Comparison of ENCODE assay signal across 27 cellular contexts in the genomic region with DNA sequence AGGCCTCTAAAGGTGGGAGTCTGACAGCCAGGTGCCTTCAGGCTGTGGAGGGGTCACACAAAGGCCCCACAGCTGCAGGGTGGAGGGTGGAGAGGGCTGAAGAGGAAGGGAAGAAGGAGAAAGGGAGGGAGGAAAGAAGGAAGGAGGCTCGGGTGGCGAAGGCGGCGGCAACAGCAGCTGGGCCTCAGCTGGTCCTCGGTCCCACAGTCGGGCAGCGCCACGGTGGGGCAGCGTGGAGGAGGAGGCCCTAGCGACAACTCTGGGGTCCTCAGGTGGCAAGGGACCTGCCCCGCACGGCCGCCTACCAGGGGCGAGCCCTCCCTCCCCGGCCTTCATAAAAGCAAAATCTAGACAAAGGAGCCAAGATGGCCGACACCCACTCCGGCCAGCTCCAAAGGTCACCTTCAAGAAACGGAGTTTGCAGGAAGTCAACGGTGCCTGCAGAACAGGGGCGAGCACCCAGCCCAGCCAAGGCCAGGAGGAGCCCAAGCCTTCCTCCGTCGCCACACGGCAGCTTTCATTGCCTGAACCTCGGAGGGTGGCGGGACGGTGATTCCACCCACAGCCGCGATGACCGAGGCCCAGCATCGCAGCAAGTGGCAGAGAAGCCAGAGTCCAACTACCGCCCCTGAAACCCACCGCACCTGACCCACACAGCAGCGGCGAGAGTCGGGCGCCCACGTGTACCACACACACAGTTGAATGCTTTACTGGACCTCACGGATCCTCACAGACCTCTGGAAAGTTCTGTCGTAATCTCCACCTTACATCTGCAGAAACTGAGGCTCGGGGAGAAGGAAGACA.
DNase-seq lines count a peak whose midpoint lies in the region; ATAC-seq lines count a peak whose summit lies in the region.
"Had no signal": no experiment of that assay in that cellular context is flagged by ENCODE, and none has a peak within 500 bp of the region (broad histone marks: within the 10 kb centered on the region; RNA-seq: fewer than 3 reads in every experiment).

No MANE protein-coding gene starts in this region.

- no peak overlapping the region for H3K23ac ChIP-seq in mesenchymal stem cell (ENCODE audit: low read length in 2 of 2)

- H3K36me3 Mint-ChIP-seq in dendritic cell treated with granulocyte-macrophage colony-stimulating factor and Interleukin-4, amounts not matched to agents 40 ng/mL and 50 ng/mL, for 4 days (ENCODE audit: low read depth), result peaks cover 47% of the 10 kb centered on the region
- H3K36me3 Mint-ChIP-seq in stimulated activated naive B cell treated with anti-CD40 and anti-IgM and Interleukin-4, amounts not matched to agents 10 μg/mL and 1 μg/mL and 100 μg/mL, for 72 hours, result peaks cover 38 to 46% of the 10 kb centered on the region in 2 donors
- H3K36me3 Mint-ChIP-seq in activated T-cell treated with anti-CD3 and anti-CD28 coated beads, Interleukin-2, amount 50 U/mL, for 4 hours (ENCODE audit: insufficient read depth), result no peaks in the 10 kb centered on the region
- H3K36me3 Mint-ChIP-seq in activated naive CD8-positive, alpha-beta T cell treated with anti-CD3 and anti-CD28 coated beads, Interleukin-2, amount 50 U/mL, for 24 hours (ENCODE audit: low read depth), result no peaks in the 10 kb centered on the region
- H3K36me3 Mint-ChIP-seq: activated naive CD4-positive, alpha-beta T cell treated with anti-CD3 and anti-CD28 coated beads, Interleukin-2, amount 50 U/mL, for 72 hours; naive thymus-derived CD8-positive, alpha-beta T cell had no signal

- no peak overlapping the region for H2BK15ac ChIP-seq in mesenchymal stem cell (ENCODE audit: low read depth, poor library complexity, severe bottlenecking)

- H3K9me3 ChIP-seq in HUES6 (ENCODE audit: control insufficient read depth, insufficient read depth, low read depth, low read length) (peaks cover 3% of the 10 kb centered on the region; the same call in 1 of the 2 replicates), mesenchymal stem cell (ENCODE audit: control insufficient read depth, low read length) (no peaks in the 10 kb centered on the region)
- H3K9me3 ChIP-seq: BE2C, pancreas, Peyer's patch, thoracic aorta, uterus had no signal

- no peaks in the 10 kb centered on the region for H3K4me1 Mint-ChIP-seq in dendritic cell treated with granulocyte-macrophage colony-stimulating factor and Interleukin-4, amounts not matched to agents 40 ng/mL and 50 ng/mL, for 4 days (ENCODE audit: low read depth)
- peaks cover 34 to 55% of the 10 kb centered on the region in 2 donors for H3K4me1 Mint-ChIP-seq in stimulated activated naive B cell treated with anti-CD40 and anti-IgM and Interleukin-4, amounts not matched to agents 10 μg/mL and 1 μg/mL and 100 μg/mL, for 72 hours
- no peaks in the 10 kb centered on the region for H3K4me1 Mint-ChIP-seq in activated T-cell treated with anti-CD3 and anti-CD28 coated beads, Interleukin-2, amount 50 U/mL, for 4 hours (ENCODE audit: low read depth)
- no peaks in the 10 kb centered on the region for H3K4me1 Mint-ChIP-seq in activated naive CD8-positive, alpha-beta T cell treated with anti-CD3 and anti-CD28 coated beads, Interleukin-2, amount 50 U/mL, for 24 hours
- H3K4me1 Mint-ChIP-seq: naive thymus-derived CD8-positive, alpha-beta T cell; stimulated activated naive CD8-positive, alpha-beta T cell treated with anti-CD3 and anti-CD28 coated beads, Interleukin-15, amount 100 ng/mL, for 72 hours had no signal

- H3K18ac ChIP-seq in mesenchymal stem cell (ENCODE audit: low read depth in 1 of 2, low read length in 2 of 2), result no peak overlapping the region

- H3K4me3 ChIP-seq in HUES6 (ENCODE audit: low read depth, low read length) (no peak overlapping the region), mesenchymal stem cell (ENCODE audit: insufficient read depth in 1 of 2, low read depth in 1 of 2, low read length in 2 of 2) (no peak overlapping the region)
- H3K4me3 ChIP-seq: pancreas, Peyer's patch, thoracic aorta, uterus had no signal

- no peak overlapping the region for H3K14ac ChIP-seq in mesenchymal stem cell (ENCODE audit: low read length in 2 of 2)

- no peaks in the 10 kb centered on the region for H3K27me3 Mint-ChIP-seq in dendritic cell treated with granulocyte-macrophage colony-stimulating factor and Interleukin-4, amounts not matched to agents 40 ng/mL and 50 ng/mL, for 4 days
- H3K27me3 Mint-ChIP-seq in stimulated activated naive B cell treated with anti-CD40 and anti-IgM and Interleukin-4, amounts not matched to agents 10 μg/mL and 1 μg/mL and 100 μg/mL, for 72 hours, result no peaks in the 10 kb centered on the region
- H3K27me3 Mint-ChIP-seq in activated T-cell treated with anti-CD3 and anti-CD28 coated beads, Interleukin-2, amount 50 U/mL, for 4 hours (ENCODE audit: low read depth), result no peaks in the 10 kb centered on the region
- no peaks in the 10 kb centered on the region for H3K27me3 Mint-ChIP-seq in activated naive CD8-positive, alpha-beta T cell treated with anti-CD3 and anti-CD28 coated beads, Interleukin-2, amount 50 U/mL, for 24 hours
- H3K27me3 Mint-ChIP-seq: naive thymus-derived CD8-positive, alpha-beta T cell; stimulated activated naive CD8-positive, alpha-beta T cell treated with anti-CD3 and anti-CD28 coated beads, Interleukin-15, amount 100 ng/mL, for 72 hours had no signal

- H4K8ac ChIP-seq in mesenchymal stem cell (ENCODE audit: low read length), result no peak overlapping the region

- no peak overlapping the region for H2AFZ ChIP-seq in mesenchymal stem cell (ENCODE audit: low read depth, low read length)

- no peak overlapping the region for H2BK120ac ChIP-seq in mesenchymal stem cell (ENCODE audit: low read depth, low read length)

- ATAC-seq in stimulated activated naive B cell treated with anti-CD40 and anti-IgM and Interleukin-4, amounts not matched to agents 10 μg/mL and 1 μg/mL and 100 μg/mL, for 72 hours (replicated peaks), result no peak
- ATAC-seq in activated T-cell treated with anti-CD3 and anti-CD28 coated beads, Interleukin-2, amount 50 U/mL, for 4 hours, result no peak
- ATAC-seq in activated naive CD8-positive, alpha-beta T cell treated with anti-CD3 and anti-CD28 coated beads, Interleukin-2, amount 50 U/mL, for 24 hours, result no peak
- ATAC-seq: activated naive CD4-positive, alpha-beta T cell treated with anti-CD3 and anti-CD28 coated beads, Interleukin-2, amount 50 U/mL, for 72 hours; HCT116; naive thymus-derived CD8-positive, alpha-beta T cell; stimulated activated naive CD8-positive, alpha-beta T cell treated with anti-CD3 and anti-CD28 coated beads, Interleukin-15, amount 100 ng/mL, for 72 hours had no signal

- H3K27ac ChIP-seq in HUES6 (ENCODE audit: low read depth, low read length) (0 out of 2 replicates have a peak overlapping the region, but pooled peaks have one; percentile 14), mesenchymal stem cell (ENCODE audit: low read length, poor library complexity, severe bottlenecking) (no peak overlapping the region)
- H3K27ac ChIP-seq: epithelial cell of prostate, thoracic aorta, uterus had no signal

- intact Hi-C loops in dendritic cell treated with granulocyte-macrophage colony-stimulating factor and Interleukin-4, amounts not matched to agents 40 ng/mL and 50 ng/mL, for 4 days (cut with micrococcal nuclease), result no loop called here

- H3K36me3 ChIP-seq in HUES6 (ENCODE audit: control insufficient read depth, insufficient read depth, low read length), result peaks cover 6% of the 10 kb centered on the region; the same call in 1 of the 2 replicates
- peaks cover 0 to 47% of the 10 kb centered on the region in 2 experiments for H3K36me3 ChIP-seq in mesenchymal stem cell (ENCODE audit: control insufficient read depth in 1 of 2, insufficient read depth in 2 of 2, low read depth in 1 of 2, low read length in 2 of 2)
- H3K36me3 ChIP-seq: pancreas, Peyer's patch, thoracic aorta, uterus had no signal

- peak overlapping the region; percentile 24 for H3K27ac Mint-ChIP-seq in dendritic cell treated with granulocyte-macrophage colony-stimulating factor and Interleukin-4, amounts not matched to agents 40 ng/mL and 50 ng/mL, for 4 days
- peak overlapping the region; percentile 54 for H3K27ac Mint-ChIP-seq in stimulated activated naive B cell treated with anti-CD40 and anti-IgM and Interleukin-4, amounts not matched to agents 10 μg/mL and 1 μg/mL and 100 μg/mL, for 72 hours
- no peak overlapping the region for H3K27ac Mint-ChIP-seq in activated naive CD8-positive, alpha-beta T cell treated with anti-CD3 and anti-CD28 coated beads, Interleukin-2, amount 50 U/mL, for 24 hours
- H3K27ac Mint-ChIP-seq: naive thymus-derived CD8-positive, alpha-beta T cell had no signal

- peak overlapping the region; percentile 4 for H4K91ac ChIP-seq in mesenchymal stem cell (ENCODE audit: low read length)

- no peak overlapping the region for H2BK12ac ChIP-seq in mesenchymal stem cell (ENCODE audit: low read length in 2 of 2)

- H2BK5ac ChIP-seq in mesenchymal stem cell (ENCODE audit: low read depth, low read length, poor library complexity, severe bottlenecking), result no peak overlapping the region

- 97% methylated on average over 40 of the region's 40 CpGs for WGBS in mesenchymal stem cell

- no peaks in the 10 kb centered on the region for H3K27me3 ChIP-seq in HUES6 (ENCODE audit: control insufficient read depth, insufficient read depth, low read length)
- no peaks in the 10 kb centered on the region for H3K27me3 ChIP-seq in mesenchymal stem cell (ENCODE audit: control insufficient read depth in 1 of 2, insufficient read depth in 1 of 2, low read length in 2 of 2)
- H3K27me3 ChIP-seq: BE2C, pancreas, Peyer's patch, uterus had no signal

- DNase-seq in mesenchymal stem cell (no peak), mucosa of gallbladder (ENCODE audit: low spot score) (no peak)
- DNase-seq in stimulated activated naive B cell treated with anti-CD40 and anti-IgM and Interleukin-4, amounts not matched to agents 10 μg/mL and 1 μg/mL and 100 μg/mL, for 72 hours, result no peak
- DNase-seq in activated T-cell treated with anti-CD3 and anti-CD28 coated beads, Interleukin-2, amount 50 U/mL, for 4 hours, result no peak
- DNase-seq in activated naive CD8-positive, alpha-beta T cell treated with anti-CD3 and anti-CD28 coated beads, Interleukin-2, amount 50 U/mL, for 24 hours, result no peak
- DNase-seq: activated CD4-positive, alpha-beta T cell treated with anti-CD3 and anti-CD28 coated beads for 48 hours; BE2C; effector CD4-positive, alpha-beta T cell; MV-4-11; naive thymus-derived CD8-positive, alpha-beta T cell; NCI-H146; NCI-H2107; NCI-H446; NCI-H82; SIG-M5; stimulated activated CD4-positive, alpha-beta T cell treated with anti-CD3 and anti-CD28 coated beads, Interleukin-1b, Interleukin-23, amount 100 ng/mL, for 48 hours; stimulated activated naive CD8-positive, alpha-beta T cell treated with anti-CD3 and anti-CD28 coated beads, Interleukin-15, amount 100 ng/mL, for 72 hours; T-helper 9 cell; uterus had no signal

- H3K4me3 Mint-ChIP-seq in dendritic cell treated with granulocyte-macrophage colony-stimulating factor and Interleukin-4, amounts not matched to agents 40 ng/mL and 50 ng/mL, for 4 days, result no peak overlapping the region
- H3K4me3 Mint-ChIP-seq in stimulated activated naive B cell treated with anti-CD40 and anti-IgM and Interleukin-4, amounts not matched to agents 10 μg/mL and 1 μg/mL and 100 μg/mL, for 72 hours, result no peak overlapping the region
- H3K4me3 Mint-ChIP-seq in activated T-cell treated with anti-CD3 and anti-CD28 coated beads, Interleukin-2, amount 50 U/mL, for 4 hours, result no peak overlapping the region
- no peak overlapping the region for H3K4me3 Mint-ChIP-seq in activated naive CD8-positive, alpha-beta T cell treated with anti-CD3 and anti-CD28 coated beads, Interleukin-2, amount 50 U/mL, for 24 hours
- H3K4me3 Mint-ChIP-seq: naive thymus-derived CD8-positive, alpha-beta T cell; stimulated activated naive CD8-positive, alpha-beta T cell treated with anti-CD3 and anti-CD28 coated beads, Interleukin-15, amount 100 ng/mL, for 72 hours had no signal

- peak overlapping the region in 1 of 2 experiments; percentile 41 for H3K4ac ChIP-seq in mesenchymal stem cell (ENCODE audit: low read depth in 1 of 2, low read length in 2 of 2)

- peaks cover 38% of the 10 kb centered on the region for H3K4me1 ChIP-seq in HUES6 (ENCODE audit: control insufficient read depth, insufficient read depth, low read length)
- H3K4me1 ChIP-seq in mesenchymal stem cell (ENCODE audit: control insufficient read depth, insufficient read depth, low read depth, low read length), result peaks cover 39% of the 10 kb centered on the region
- H3K4me1 ChIP-seq: uterus had no signal

- peaks cover 42% of the 10 kb centered on the region for H3K79me1 ChIP-seq in mesenchymal stem cell (replicated peaks; ENCODE audit: low read length, poor library complexity, severe bottlenecking)

- no peak overlapping the region for H2AK5ac ChIP-seq in mesenchymal stem cell (ENCODE audit: low read length, severe bottlenecking)

- H3K9ac ChIP-seq in HUES6 (ENCODE audit: low read length), result peak overlapping the region; percentile 9
- no peak overlapping the region for H3K9ac ChIP-seq in mesenchymal stem cell (ENCODE audit: low read length)

- no peaks in the 10 kb centered on the region for H3K9me3 Mint-ChIP-seq in dendritic cell treated with granulocyte-macrophage colony-stimulating factor and Interleukin-4, amounts not matched to agents 40 ng/mL and 50 ng/mL, for 4 days
- H3K9me3 Mint-ChIP-seq in stimulated activated naive B cell treated with anti-CD40 and anti-IgM and Interleukin-4, amounts not matched to agents 10 μg/mL and 1 μg/mL and 100 μg/mL, for 72 hours, result no peaks in the 10 kb centered on the region
- no peaks in the 10 kb centered on the region for H3K9me3 Mint-ChIP-seq in activated T-cell treated with anti-CD3 and anti-CD28 coated beads, Interleukin-2, amount 50 U/mL, for 4 hours
- no peaks in the 10 kb centered on the region for H3K9me3 Mint-ChIP-seq in activated naive CD8-positive, alpha-beta T cell treated with anti-CD3 and anti-CD28 coated beads, Interleukin-2, amount 50 U/mL, for 24 hours
- H3K9me3 Mint-ChIP-seq: activated naive CD4-positive, alpha-beta T cell treated with anti-CD3 and anti-CD28 coated beads, Interleukin-2, amount 50 U/mL, for 72 hours; naive thymus-derived CD8-positive, alpha-beta T cell; stimulated activated naive CD8-positive, alpha-beta T cell treated with anti-CD3 and anti-CD28 coated beads, Interleukin-15, amount 100 ng/mL, for 72 hours had no signal

- no peak overlapping the region for H3K4me2 ChIP-seq in mesenchymal stem cell (ENCODE audit: low read length, poor library complexity, severe bottlenecking)
